1 cellular context compared by ENCODE assay signal in the genomic region with DNA sequence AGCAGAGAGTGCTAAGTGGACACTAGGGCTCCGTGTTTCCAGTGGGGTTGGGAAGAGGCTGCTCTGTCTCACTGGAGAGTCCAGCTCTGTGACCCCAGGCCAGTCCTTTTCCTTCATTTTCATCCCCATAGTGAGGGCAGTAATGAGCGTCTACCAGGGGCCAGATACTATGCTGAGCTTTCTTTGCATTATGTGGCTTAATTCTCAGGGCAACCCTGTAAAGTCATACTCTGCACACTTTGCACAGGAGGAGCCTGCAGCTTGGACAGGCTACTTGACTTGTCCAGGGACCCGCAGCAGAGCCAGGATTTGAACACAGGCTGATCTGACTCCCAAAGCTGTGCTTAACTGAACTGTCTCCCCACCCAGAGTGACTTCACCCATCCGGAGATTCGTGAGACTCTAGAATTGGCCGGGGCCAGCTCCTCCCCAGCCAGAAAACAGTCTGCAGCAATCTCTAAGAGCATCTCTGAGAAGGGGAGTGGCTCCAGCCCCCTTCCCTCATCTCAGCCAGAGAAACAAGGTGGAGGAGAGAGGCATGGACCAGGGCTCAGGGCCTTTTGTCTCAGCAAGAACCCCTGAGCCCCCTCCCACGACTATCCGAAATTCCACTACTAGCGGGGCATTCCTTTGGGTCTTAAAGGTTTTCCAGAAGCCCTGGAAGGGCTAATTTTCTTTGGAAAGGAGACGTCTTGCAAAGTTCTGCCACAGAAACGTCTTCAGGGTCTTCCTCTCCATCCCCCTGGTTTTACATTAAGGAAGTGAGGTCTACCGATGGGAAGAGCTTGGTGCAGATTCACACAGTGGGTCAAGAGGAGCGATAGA.
TF ChIP-seq lines count a peak whose summit lies in the region.

No MANE protein-coding gene starts in this region.

TF ChIP-seq in IMR-90, 13 proteins besides CTCF, POLR2A, EP300 and RAD21:
- TF ChIP-seq BHLHE40 (IDR thresholded peaks at IDR 0.05; ENCODE audit: low read depth, low read length) (no peak), FOS (IDR thresholded peaks at IDR 0.05; ENCODE audit: low read depth, low read length) (no peak), NFE2L2 (IDR thresholded peaks at IDR 0.05; ENCODE audit: low read depth, low read length) (no peak), RFX5 (IDR thresholded peaks at IDR 0.05; ENCODE audit: low read depth, low read length) (no peak), SMC3 (IDR thresholded peaks at IDR 0.05; ENCODE audit: low read depth, low read length) (no peak), RCOR1 (IDR thresholded peaks at IDR 0.05; ENCODE audit: insufficient replicate concordance, low read length) (no peak), MAZ (IDR thresholded peaks at IDR 0.05; ENCODE audit: borderline replicate concordance, low read depth, low read length) (no peak), CEBPB (IDR thresholded peaks at IDR 0.05; ENCODE audit: low read depth, low read length) (no peak), MAFK (IDR thresholded peaks at IDR 0.05; ENCODE audit: low read depth, low read length) (no peak), MXI1 (IDR thresholded peaks at IDR 0.05; ENCODE audit: borderline replicate concordance, low read depth, low read length) (no peak), CHD1 (IDR thresholded peaks at IDR 0.05; ENCODE audit: low read depth, low read length) (no peak)
- TF ChIP-seq, protein P1, sequence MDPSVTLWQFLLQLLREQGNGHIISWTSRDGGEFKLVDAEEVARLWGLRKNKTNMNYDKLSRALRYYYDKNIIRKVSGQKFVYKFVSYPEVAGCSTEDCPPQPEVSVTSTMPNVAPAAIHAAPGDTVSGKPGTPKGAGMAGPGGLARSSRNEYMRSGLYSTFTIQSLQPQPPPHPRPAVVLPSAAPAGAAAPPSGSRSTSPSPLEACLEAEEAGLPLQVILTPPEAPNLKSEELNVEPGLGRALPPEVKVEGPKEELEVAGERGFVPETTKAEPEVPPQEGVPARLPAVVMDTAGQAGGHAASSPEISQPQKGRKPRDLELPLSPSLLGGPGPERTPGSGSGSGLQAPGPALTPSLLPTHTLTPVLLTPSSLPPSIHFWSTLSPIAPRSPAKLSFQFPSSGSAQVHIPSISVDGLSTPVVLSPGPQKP (IDR thresholded peaks at IDR 0.05; ENCODE audit: borderline replicate concordance, low read depth, low read length): no peak
- TF ChIP-seq, protein P2, sequence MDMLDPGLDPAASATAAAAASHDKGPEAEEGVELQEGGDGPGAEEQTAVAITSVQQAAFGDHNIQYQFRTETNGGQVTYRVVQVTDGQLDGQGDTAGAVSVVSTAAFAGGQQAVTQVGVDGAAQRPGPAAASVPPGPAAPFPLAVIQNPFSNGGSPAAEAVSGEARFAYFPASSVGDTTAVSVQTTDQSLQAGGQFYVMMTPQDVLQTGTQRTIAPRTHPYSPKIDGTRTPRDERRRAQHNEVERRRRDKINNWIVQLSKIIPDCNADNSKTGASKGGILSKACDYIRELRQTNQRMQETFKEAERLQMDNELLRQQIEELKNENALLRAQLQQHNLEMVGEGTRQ (IDR thresholded peaks at IDR 0.05; ENCODE audit: low read depth, low read length): no peak
